21 cellular contexts compared by ENCODE assay signal in the genomic region with DNA sequence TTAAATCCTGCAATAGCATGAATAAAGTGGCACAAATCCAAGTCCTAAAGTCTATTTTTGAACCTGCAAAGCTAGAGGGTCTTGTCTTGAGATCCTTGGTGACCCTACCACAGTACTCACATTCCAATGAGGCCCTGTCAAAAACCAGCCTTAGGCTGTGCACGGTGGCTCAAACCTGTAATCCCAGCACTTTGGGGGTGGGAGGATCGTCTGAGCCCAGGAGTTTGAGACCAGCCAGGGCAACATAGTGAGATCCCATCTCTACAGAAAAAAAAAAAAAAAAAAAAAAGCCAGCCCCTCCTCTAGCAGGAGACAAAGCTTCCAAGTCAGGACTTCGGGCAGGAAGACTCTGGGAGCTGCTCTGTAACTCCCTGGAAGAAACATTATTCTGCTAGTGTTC. TPM values are rescaled to one million over a fixed set of nuclear protein-coding genes. Genes with fewer than 3 reads are reported as not detected.
DNase-seq lines count a peak whose midpoint lies in the region; ATAC-seq and TF ChIP-seq lines count a peak whose summit lies in the region.
"Had no signal": no experiment of that assay in that cellular context is flagged by ENCODE, and none has a peak within 500 bp of the region (broad histone marks: within the 10 kb centered on the region; RNA-seq: fewer than 3 reads in every experiment).

No MANE protein-coding gene starts in this region.

- H3K9me3 Mint-ChIP-seq in activated CD8-positive, alpha-beta T cell treated with anti-CD3 and anti-CD28 coated beads for 36 hours, result no peaks in the 10 kb centered on the region
- no peaks in the 10 kb centered on the region for H3K9me3 Mint-ChIP-seq in activated CD8-positive, alpha-beta T cell treated with anti-CD3 and anti-CD28 coated beads, Interleukin-2, amount 10 ng/mL, durations not matched to agents 7 days and 5 days (ENCODE audit: insufficient read depth)
- H3K9me3 Mint-ChIP-seq: GM23338 had no signal

- no peaks in the 10 kb centered on the region for H3K9me2 ChIP-seq in PC-3 (replicated peaks; ENCODE audit: low read length)

- H3K36me3 ChIP-seq in PC-3 (ENCODE audit: low read depth, low read length) (no peaks in the 10 kb centered on the region), smooth muscle cell (ENCODE audit: low read depth) (no peaks in the 10 kb centered on the region), tibial nerve (no peaks in the 10 kb centered on the region)
- H3K36me3 ChIP-seq: cardiac muscle cell had no signal

- no peak overlapping the region for H3K4me3 Mint-ChIP-seq in activated CD8-positive, alpha-beta T cell treated with anti-CD3 and anti-CD28 coated beads for 36 hours
- H3K4me3 Mint-ChIP-seq in activated CD8-positive, alpha-beta T cell treated with anti-CD3 and anti-CD28 coated beads, Interleukin-2, amount 10 ng/mL, durations not matched to agents 7 days and 5 days, result no peak overlapping the region
- H3K4me3 Mint-ChIP-seq: GM23338 had no signal

- no peaks in the 10 kb centered on the region for H3K27me3 ChIP-seq in PC-3 (ENCODE audit: low read length)
- no peaks in the 10 kb centered on the region for H3K27me3 ChIP-seq in smooth muscle cell (ENCODE audit: low read depth)
- H3K27me3 ChIP-seq in tibial nerve, result no peaks in the 10 kb centered on the region
- H3K27me3 ChIP-seq: cardiac muscle cell, heart right ventricle, testis had no signal

- H3K79me2 ChIP-seq in PC-3 (ENCODE audit: low read length) (peaks cover 47% of the 10 kb centered on the region), smooth muscle cell (ENCODE audit: low read depth) (peaks cover 74% of the 10 kb centered on the region)

- H4K20me1 ChIP-seq in PC-3 (ENCODE audit: low read length) (no peaks in the 10 kb centered on the region), smooth muscle cell (ENCODE audit: low read depth) (peaks cover 82% of the 10 kb centered on the region)

- no peak for TF ChIP-seq EP300 in tibial nerve (IDR thresholded peaks at IDR 0.05)

- no peak for ATAC-seq in activated CD8-positive, alpha-beta T cell treated with anti-CD3 and anti-CD28 coated beads for 36 hours
- ATAC-seq in activated CD8-positive, alpha-beta T cell treated with anti-CD3 and anti-CD28 coated beads, Interleukin-2, amount 10 ng/mL, durations not matched to agents 7 days and 5 days, result no peak
- no peak for ATAC-seq in PC-3
- ATAC-seq: activated CD4-positive, CD25-positive, alpha-beta regulatory T cell treated with anti-CD3 and anti-CD28 coated beads, Interleukin-2, amount 50 U/mL, for 24 hours; GM23338; heart right ventricle; naive thymus-derived CD8-positive, alpha-beta T cell had no signal

- H3F3A ChIP-seq in PC-3 (ENCODE audit: low read length, unreplicated experiment) (no peaks in the 10 kb centered on the region), smooth muscle cell (ENCODE audit: low read depth) (peaks cover 3% of the 10 kb centered on the region)

- H3K9me3 ChIP-seq in PC-3 (ENCODE audit: low read length) (no peaks in the 10 kb centered on the region), smooth muscle cell (replicated peaks; ENCODE audit: low read depth) (no peaks in the 10 kb centered on the region), tibial nerve (no peaks in the 10 kb centered on the region)
- H3K9me3 ChIP-seq: testis had no signal

- H3K4me1 Mint-ChIP-seq in activated CD8-positive, alpha-beta T cell treated with anti-CD3 and anti-CD28 coated beads for 36 hours (ENCODE audit: low read depth), result peaks cover 44% of the 10 kb centered on the region
- H3K4me1 Mint-ChIP-seq in activated CD8-positive, alpha-beta T cell treated with anti-CD3 and anti-CD28 coated beads, Interleukin-2, amount 10 ng/mL, durations not matched to agents 7 days and 5 days (ENCODE audit: low read depth), result peaks cover 34% of the 10 kb centered on the region

- no peak for DNase-seq in activated CD8-positive, alpha-beta T cell treated with anti-CD3 and anti-CD28 coated beads for 36 hours
- no peak for DNase-seq in activated CD8-positive, alpha-beta T cell treated with anti-CD3 and anti-CD28 coated beads, Interleukin-2, amount 10 ng/mL, durations not matched to agents 7 days and 5 days
- no peak for DNase-seq in PC-3
- DNase-seq in epithelial cell of prostate (ENCODE audit: low read depth, low spot score), result no peak
- no peak for DNase-seq in smooth muscle cell (lab: John Stamatoyannopoulos, UW; ENCODE audit: unreplicated experiment)
- DNase-seq in C1 segment of cervical spinal cord (lab: John Stamatoyannopoulos, UW), result no peak
- no peak for DNase-seq in stimulated activated naive CD4-positive, alpha-beta T cell (lab: John Stamatoyannopoulos, UW)
- DNase-seq in tibial nerve (ENCODE audit: low spot score in 2 of 2), result no peak
- DNase-seq: DND-41; heart right ventricle; naive thymus-derived CD8-positive, alpha-beta T cell; NCI-H1694 treated with DMSO at 0.1 percent for 48 hours; NCI-H345; posterior cingulate gyrus; stimulated activated CD4-positive, alpha-beta T cell treated with anti-CD3 and anti-CD28 coated beads, Interleukin-4, amount 100 ng/mL, for 4 hours; testis had no signal

- H3K9ac ChIP-seq in PC-3 (ENCODE audit: low read length), result no peak overlapping the region
- peak overlapping the region; percentile 39 for H3K9ac ChIP-seq in smooth muscle cell (ENCODE audit: low read depth)

- TF ChIP-seq POLR2A in tibial nerve (IDR thresholded peaks at IDR 0.05), result no peak

- no peaks in the 10 kb centered on the region for H3K27me3 Mint-ChIP-seq in activated CD8-positive, alpha-beta T cell treated with anti-CD3 and anti-CD28 coated beads for 36 hours
- no peaks in the 10 kb centered on the region for H3K27me3 Mint-ChIP-seq in activated CD8-positive, alpha-beta T cell treated with anti-CD3 and anti-CD28 coated beads, Interleukin-2, amount 10 ng/mL, durations not matched to agents 7 days and 5 days (ENCODE audit: low read depth)
- H3K27me3 Mint-ChIP-seq: naive thymus-derived CD8-positive, alpha-beta T cell had no signal

- peaks cover 8% of the 10 kb centered on the region for H3K36me3 Mint-ChIP-seq in activated CD8-positive, alpha-beta T cell treated with anti-CD3 and anti-CD28 coated beads for 36 hours (ENCODE audit: low read depth)
- peaks cover 12% of the 10 kb centered on the region for H3K36me3 Mint-ChIP-seq in activated CD8-positive, alpha-beta T cell treated with anti-CD3 and anti-CD28 coated beads, Interleukin-2, amount 10 ng/mL, durations not matched to agents 7 days and 5 days (ENCODE audit: low read depth)

- no peak overlapping the region for H3K4me3 ChIP-seq in PC-3 (ENCODE audit: low read length)
- H3K4me3 ChIP-seq in smooth muscle cell, result no peak overlapping the region
- no peak overlapping the region for H3K4me3 ChIP-seq in tibial nerve
- H3K4me3 ChIP-seq: cardiac muscle cell, GM23338, heart right ventricle, SK-N-MC, skin epidermis, testis had no signal

- H3K27ac ChIP-seq in PC-3 (ENCODE audit: low read length), result peak overlapping the region; percentile 54
- peak overlapping the region; percentile 11 for H3K27ac ChIP-seq in epithelial cell of prostate
- H3K27ac ChIP-seq in smooth muscle cell (ENCODE audit: low read depth), result peak overlapping the region; percentile 89
- H3K27ac ChIP-seq in tibial nerve, result no peak overlapping the region
- H3K27ac ChIP-seq: cardiac muscle cell, SK-N-MC, testis had no signal

- 63% methylated on average over 3 of the region's 3 CpGs for WGBS in smooth muscle cell (ENCODE audit: low lambda C conversion rate)
- 59 to 71% methylated on average over 3 of the region's 3 CpGs for WGBS in tibial nerve, 2 donors

- intact Hi-C loops in activated CD8-positive, alpha-beta T cell treated with anti-CD3 and anti-CD28 coated beads for 36 hours (cut with micrococcal nuclease), result no loop called here
- intact Hi-C loops in PC-3 (cut with micrococcal nuclease), result no loop called here

- H3K4me1 ChIP-seq in PC-3 (ENCODE audit: insufficient read depth, low read length) (peaks cover 33% of the 10 kb centered on the region), smooth muscle cell (ENCODE audit: low read depth) (peaks cover 16% of the 10 kb centered on the region), tibial nerve (peaks cover 0 to 38% (median 19%) of the 10 kb centered on the region in 4 donors)

- H2AFZ ChIP-seq in PC-3 (ENCODE audit: low read length) (no peak overlapping the region), smooth muscle cell (ENCODE audit: low read depth) (no peak overlapping the region)
- H2AFZ ChIP-seq: GM23338 had no signal

- TF ChIP-seq CTCF in activated CD8-positive, alpha-beta T cell treated with anti-CD3 and anti-CD28 coated beads for 36 hours (IDR thresholded peaks at IDR 0.05), result no peak
- no peak for TF ChIP-seq CTCF in PC-3 (conservative IDR thresholded peaks at IDR 0.05; ENCODE audit: low read depth, low read length)
- TF ChIP-seq CTCF in smooth muscle cell (IDR thresholded peaks at IDR 0.05; ENCODE audit: borderline replicate concordance, insufficient read depth, poor library complexity, severe bottlenecking), result no peak
- no peak for TF ChIP-seq CTCF in tibial nerve (IDR thresholded peaks at IDR 0.05)

- no TSS peak for BruUV-seq in PC-3 (replicated peaks; lab: Mats Ljungman, UMichigan)

- POLR2A ChIA-PET in activated CD8-positive, alpha-beta T cell treated with anti-CD3 and anti-CD28 coated beads for 36 hours (lab: Charles Lee), result interaction anchor here (0.8 to 2.2 kb wide), 3 partner anchors 13 to 17 kb away, joined by 4 to 6 read pairs (median 5); no protein-coding TSS in a partner anchor
- POLR2A ChIA-PET in activated CD8-positive, alpha-beta T cell treated with anti-CD3 and anti-CD28 coated beads, Interleukin-2, amount 10 ng/mL, durations not matched to agents 7 days and 5 days (lab: Charles Lee), result no interaction called here
- POLR2A ChIA-PET in PC-3 (lab: Charles Lee; ENCODE audit: unreplicated experiment), result no interaction called here

- CTCF ChIA-PET in activated CD8-positive, alpha-beta T cell treated with anti-CD3 and anti-CD28 coated beads for 36 hours (lab: Charles Lee), result interaction anchor here (1.3 to 1.8 kb wide), 2 partner anchors 10 to 19 kb away, joined by 4 to 10 read pairs; no protein-coding TSS in a partner anchor
- CTCF ChIA-PET in activated CD8-positive, alpha-beta T cell treated with anti-CD3 and anti-CD28 coated beads, Interleukin-2, amount 10 ng/mL, durations not matched to agents 7 days and 5 days (lab: Charles Lee), result interaction anchor here (1.5 to 2.3 kb wide), 3 partner anchors 11 to 57 kb away, joined by 5 to 7 read pairs (median 5); no protein-coding TSS in a partner anchor
- CTCF ChIA-PET in PC-3 (lab: Charles Lee), result interaction anchor here (0.6 kb wide), 1 partner anchor 514 kb away, joined by 7 read pairs; no protein-coding TSS in a partner anchor

- peak overlapping the region; percentile 55 for H3K27ac Mint-ChIP-seq in activated CD8-positive, alpha-beta T cell treated with anti-CD3 and anti-CD28 coated beads for 36 hours
- H3K27ac Mint-ChIP-seq in activated CD8-positive, alpha-beta T cell treated with anti-CD3 and anti-CD28 coated beads, Interleukin-2, amount 10 ng/mL, durations not matched to agents 7 days and 5 days, result no peak overlapping the region
- H3K27ac Mint-ChIP-seq: GM23338 had no signal

- H3K4me2 ChIP-seq in PC-3 (ENCODE audit: low read length) (peak overlapping the region; percentile 49), smooth muscle cell (peak overlapping the region; percentile 34)
- H3K4me2 ChIP-seq: GM23338 had no signal

RNA-seq across cellular contexts. Expression of gene CYTH1, which starts 16.3 kb away (rescaled TPM):
- total RNA-seq in activated CD8-positive, alpha-beta T cell treated with anti-CD3 and anti-CD28 coated beads for 36 hours, result 10 to 100 TPM; 95.1 to 96.0 TPM
- 100 to 1,000 TPM; 137 to 138 TPM for total RNA-seq in activated CD8-positive, alpha-beta T cell treated with anti-CD3 and anti-CD28 coated beads, Interleukin-2, amount 10 ng/mL, durations not matched to agents 7 days and 5 days
- 29.7 and 37.7 TPM in 2 replicates for total RNA-seq in PC-3 (2014; rRNA removed)
- total RNA-seq in smooth muscle cell, result 17.4 and 19.3 TPM in 2 replicates
- 14.1 and 26.9 TPM in 2 replicates for polyA plus RNA-seq in smooth muscle cell
- 10 to 100 TPM; 53.1 to 81.0 (median 63.8) TPM for total RNA-seq in tibial nerve

Comparison
In these comparisons a context has a peak if more than half of its experiments do, and no peak if none do; other contexts are left out.
1. H3K27ac ChIP-seq: peak in PC-3 (single experiment), epithelial cell of prostate (single experiment) and smooth muscle cell (single experiment); none in tibial nerve (0 of 4).